ENCODE assay signal across 10 cellular contexts in the genomic region with DNA sequence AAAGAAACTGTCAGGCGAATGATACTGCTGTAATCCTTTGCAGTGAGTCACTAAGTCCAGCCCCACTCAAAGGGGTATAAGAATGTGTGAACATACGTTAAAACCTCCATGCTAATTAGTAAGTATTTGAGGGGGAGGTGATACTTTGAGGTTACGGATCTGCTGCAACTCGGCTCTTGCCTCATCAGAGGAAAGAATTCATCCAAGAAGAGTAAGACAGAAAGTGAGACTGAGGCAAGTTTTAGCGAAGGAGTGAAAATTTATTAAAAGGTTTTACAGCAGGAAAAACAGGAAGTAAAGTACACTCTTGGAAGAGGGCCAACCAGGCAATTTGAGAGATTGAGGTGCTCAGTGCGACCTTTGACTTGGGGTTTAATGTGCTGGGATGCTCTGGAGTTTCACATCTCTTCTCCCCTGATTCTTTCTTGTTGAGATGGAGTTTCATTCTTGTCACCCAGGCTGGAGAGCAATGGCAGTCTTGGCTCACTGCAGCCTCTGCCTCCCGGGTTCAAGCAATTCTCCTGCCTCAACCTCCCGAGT. TPM values are rescaled to one million over a fixed set of nuclear protein-coding genes. Genes with fewer than 3 reads are reported as not detected.
DNase-seq lines count a peak whose midpoint lies in the region; ATAC-seq and TF ChIP-seq lines count a peak whose summit lies in the region.
"Had no signal": no experiment of that assay in that cellular context is flagged by ENCODE, and none has a peak within 500 bp of the region (broad histone marks: within the 10 kb centered on the region; RNA-seq: fewer than 3 reads in every experiment).

No MANE protein-coding gene starts in this region.

- ATAC-seq in HG02938 (IDR thresholded peaks at IDR 0.05; ENCODE audit: unreplicated experiment) (no peak), GM21825 (IDR thresholded peaks at IDR 0.05; ENCODE audit: unreplicated experiment) (no peak)

- H3K4me1 ChIP-seq in smooth muscle cell (ENCODE audit: low read depth) (no peaks in the 10 kb centered on the region), hepatocyte (ENCODE audit: insufficient read depth) (no peaks in the 10 kb centered on the region)

- no peaks in the 10 kb centered on the region for H3K9me3 Mint-ChIP-seq in activated naive CD4-positive, alpha-beta T cell treated with anti-CD3 and anti-CD28 coated beads, Interleukin-2, amount 50 U/mL, for 24 hours

- H3K27me3 ChIP-seq in smooth muscle cell (ENCODE audit: low read depth) (peaks cover 12% of the 10 kb centered on the region), hepatocyte (no peaks in the 10 kb centered on the region)

- WGBS in smooth muscle cell (ENCODE audit: low lambda C conversion rate): 34% methylated on average over 8 of the region's 8 CpGs
- 52% methylated on average over 8 of the region's 8 CpGs for WGBS in hepatocyte (ENCODE audit: low lambda C conversion rate, missing lambda C conversion rate)

- no peaks in the 10 kb centered on the region for H3K9me2 ChIP-seq in hepatocyte (replicated peaks; ENCODE audit: insufficient read depth)

- H3K36me3 ChIP-seq in smooth muscle cell (ENCODE audit: low read depth): no peaks in the 10 kb centered on the region
- no peaks in the 10 kb centered on the region for H3K36me3 ChIP-seq in hepatocyte (replicated peaks; ENCODE audit: insufficient read depth, low read depth)
- H3K36me3 ChIP-seq: esophagus squamous epithelium had no signal

- DNase-seq in GM13977 (ENCODE audit: low spot score) (peak; percentile 67), NCI-H524 treated with DMSO at 0.1 percent for 48 hours (lab: John Stamatoyannopoulos, UW) (peak; percentile 51), smooth muscle cell (lab: John Stamatoyannopoulos, UW; ENCODE audit: unreplicated experiment) (no peak), NCI-H146 treated with DMSO at 0.1 percent for 48 hours (lab: John Stamatoyannopoulos, UW; ENCODE audit: unreplicated experiment) (no peak), hepatocyte (ENCODE audit: low spot score) (no peak)
- DNase-seq: esophagus squamous epithelium, T1000 had no signal

- H3K36me3 Mint-ChIP-seq in activated naive CD4-positive, alpha-beta T cell treated with anti-CD3 and anti-CD28 coated beads, Interleukin-2, amount 50 U/mL, for 24 hours: no peaks in the 10 kb centered on the region

- no peaks in the 10 kb centered on the region for H3K79me2 ChIP-seq in smooth muscle cell (ENCODE audit: low read depth)
- H3K79me2 ChIP-seq in hepatocyte: no peaks in the 10 kb centered on the region

- H3K27ac ChIP-seq in smooth muscle cell (ENCODE audit: low read depth) (no peak overlapping the region), hepatocyte (no peak overlapping the region)
- H3K27ac ChIP-seq: esophagus squamous epithelium had no signal

- H2AFZ ChIP-seq in smooth muscle cell (ENCODE audit: low read depth): no peak overlapping the region
- no peak overlapping the region for H2AFZ ChIP-seq in hepatocyte

- H3K4me2 ChIP-seq in smooth muscle cell: peak overlapping the region; percentile 19
- H3K4me2 ChIP-seq in hepatocyte: no peak overlapping the region

- peak overlapping the region; percentile 34 for H3K4me3 Mint-ChIP-seq in activated naive CD4-positive, alpha-beta T cell treated with anti-CD3 and anti-CD28 coated beads, Interleukin-2, amount 50 U/mL, for 24 hours

- H3K27ac Mint-ChIP-seq in activated naive CD4-positive, alpha-beta T cell treated with anti-CD3 and anti-CD28 coated beads, Interleukin-2, amount 50 U/mL, for 24 hours: peak overlapping the region; percentile 31

- no peak overlapping the region for H3K4me3 ChIP-seq in smooth muscle cell
- H3K4me3 ChIP-seq in hepatocyte: no peak overlapping the region
- H3K4me3 ChIP-seq: esophagus squamous epithelium had no signal

- in situ Hi-C loops in GM13977 (cut with MboI; ENCODE audit: low pct_unique_long_range_greater_than_20kb, low sequenced_read_pairs, unreplicated experiment): no loop called here

- TF ChIP-seq CTCF in GM13977 (IDR thresholded peaks at IDR 0.05; ENCODE audit: extremely low read depth, insufficient read depth, missing control alignments) (no peak), smooth muscle cell (IDR thresholded peaks at IDR 0.05; ENCODE audit: borderline replicate concordance, insufficient read depth, poor library complexity, severe bottlenecking) (no peak), hepatocyte (IDR thresholded peaks at IDR 0.05; ENCODE audit: poor library complexity) (no peak)

- H3K9ac ChIP-seq in smooth muscle cell (ENCODE audit: low read depth): no peak overlapping the region

- no peaks in the 10 kb centered on the region for H3F3A ChIP-seq in smooth muscle cell (ENCODE audit: low read depth)

- H3K4me1 Mint-ChIP-seq in activated naive CD4-positive, alpha-beta T cell treated with anti-CD3 and anti-CD28 coated beads, Interleukin-2, amount 50 U/mL, for 24 hours: peaks cover 28% of the 10 kb centered on the region

- H4K20me1 ChIP-seq in smooth muscle cell (ENCODE audit: low read depth) (no peaks in the 10 kb centered on the region), hepatocyte (ENCODE audit: insufficient read depth, poor library complexity, severe bottlenecking) (no peaks in the 10 kb centered on the region)

- no peaks in the 10 kb centered on the region for H3K27me3 Mint-ChIP-seq in activated naive CD4-positive, alpha-beta T cell treated with anti-CD3 and anti-CD28 coated beads, Interleukin-2, amount 50 U/mL, for 24 hours

- H3K9me3 ChIP-seq in smooth muscle cell (replicated peaks; ENCODE audit: low read depth): no peaks in the 10 kb centered on the region
- no peaks in the 10 kb centered on the region for H3K9me3 ChIP-seq in hepatocyte (ENCODE audit: low read depth)
- H3K9me3 ChIP-seq: esophagus squamous epithelium had no signal

RNA-seq across cellular contexts. Expression of gene CLEC4M, which starts 9.8 kb away (rescaled TPM):
- total RNA-seq in smooth muscle cell (not detected in 2 replicates), hepatocyte (0.07 and 0.80 TPM in 2 replicates)
- polyA plus RNA-seq in smooth muscle cell (not detected in 2 replicates), hepatocyte (not detected in 2 replicates)
- total RNA-seq: esophagus squamous epithelium had no signal

RNA-seq across cellular contexts. Expression of gene CD209, which starts 25.5 kb away (rescaled TPM):
- total RNA-seq in smooth muscle cell: not detected in 2 replicates
- polyA plus RNA-seq in smooth muscle cell: not detected in 2 replicates
- not detected in 2 replicates for total RNA-seq in hepatocyte
- not detected in 2 replicates for polyA plus RNA-seq in hepatocyte

RNA-seq across cellular contexts. Expression of gene CLEC4G, which starts 40.9 kb away (rescaled TPM):
- total RNA-seq in smooth muscle cell: not detected in 2 replicates
- polyA plus RNA-seq in smooth muscle cell: not detected in 2 replicates
- total RNA-seq in hepatocyte: not detected in 2 replicates
- not detected in 2 replicates for polyA plus RNA-seq in hepatocyte

RNA-seq across cellular contexts. Expression of gene EVI5L, which starts 57.2 kb away (rescaled TPM):
- total RNA-seq in smooth muscle cell: 8.8 and 10.9 TPM in 2 replicates
- polyA plus RNA-seq in smooth muscle cell: 15.9 and 21.2 TPM in 2 replicates
- 10.7 and 12.4 TPM in 2 replicates for total RNA-seq in hepatocyte
- 11.5 and 13.1 TPM in 2 replicates for polyA plus RNA-seq in hepatocyte

Comparison
In these comparisons a context has a peak if more than half of its experiments do, and no peak if none do; other contexts are left out.
1. DNase-seq: peak in GM13977 (single experiment) and NCI-H524 treated with DMSO at 0.1 percent for 48 hours (single experiment); none in smooth muscle cell (single experiment), NCI-H146 treated with DMSO at 0.1 percent for 48 hours (single experiment) and hepatocyte (single experiment).